ENCODE assay signal across 12 cellular contexts in the genomic region with DNA sequence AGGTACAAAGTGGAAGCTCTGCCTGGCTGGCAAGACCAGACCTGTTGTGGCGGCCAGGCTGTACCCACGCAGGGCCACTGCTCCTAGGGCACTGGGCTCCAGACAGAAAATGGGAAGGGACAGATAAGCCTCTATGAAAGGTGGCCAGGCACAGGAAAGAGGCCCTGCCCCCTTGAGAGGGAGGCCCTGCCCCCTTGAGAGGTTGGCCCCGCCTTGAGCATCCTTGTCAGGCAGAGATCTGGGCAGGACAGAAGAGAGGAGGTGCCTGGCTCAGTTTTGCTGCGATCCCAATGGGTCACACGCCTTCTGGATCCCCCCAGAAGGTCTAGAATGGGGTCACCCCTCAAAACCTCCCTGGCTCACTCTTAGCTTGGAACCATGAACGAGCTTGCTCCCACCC. TPM values are rescaled to one million over a fixed set of nuclear protein-coding genes. Genes with fewer than 3 reads are reported as not detected.
DNase-seq lines count a peak whose midpoint lies in the region; ATAC-seq, FAIRE-seq and TF ChIP-seq lines count a peak whose summit lies in the region.
"Had no signal": no experiment of that assay in that cellular context is flagged by ENCODE, and none has a peak within 500 bp of the region (broad histone marks: within the 10 kb centered on the region; RNA-seq: fewer than 3 reads in every experiment).

No MANE protein-coding gene starts in this region.

- TF ChIP-seq EP300 in K562 (IDR thresholded peaks at IDR 0.05; ENCODE audit: low read length), result no peak

- no peaks in the 10 kb centered on the region for H3K36me3 ChIP-seq in K562 (ENCODE audit: control insufficient read depth, insufficient read depth, low read length)
- no peaks in the 10 kb centered on the region for H3K36me3 ChIP-seq in rectal smooth muscle tissue (ENCODE audit: control insufficient read depth, insufficient read depth, low read length)
- H3K36me3 ChIP-seq: brain microvascular endothelial cell had no signal

- no peak overlapping the region for H3K4me2 ChIP-seq in K562 (ENCODE audit: insufficient read depth, low read length)

- POLR2A ChIA-PET in K562 (lab: Yijun Ruan, JAX), result interaction anchor here (0.6 to 0.7 kb wide), 2 partner anchors 14 to 17 kb away, joined by 3 read pairs; partner anchors contain the start of gene ECE1

- in situ Hi-C loops in K562 (cut with MboI), result no loop called here

- H2AFZ ChIP-seq in K562 (ENCODE audit: low read depth, low read length), result no peak overlapping the region

- peaks cover 12 to 22% of the 10 kb centered on the region in 2 experiments; a peak in 4 of 5 replicates for H3K4me1 ChIP-seq in K562 (replicated peaks in 1 of 2; ENCODE audit: control insufficient read depth in 2 of 2, insufficient read depth in 2 of 2, low read length in 2 of 2)
- H3K4me1 ChIP-seq in rectal smooth muscle tissue (ENCODE audit: control insufficient read depth, insufficient read depth, low read length), result peaks cover 61% of the 10 kb centered on the region

- CTCF ChIA-PET in K562 (lab: Yijun Ruan, JAX; ENCODE audit: low intra/inter-chr PET ratio), result no interaction called here

- no peaks in the 10 kb centered on the region for H3K9me1 ChIP-seq in K562 (ENCODE audit: control insufficient read depth, insufficient read depth, low read length)

- TF ChIP-seq RAD21 in K562 (CRISPR knock-in tag; conservative IDR thresholded peaks at IDR 0.05 in 1 of 2, IDR thresholded peaks at IDR 0.05 in 1 of 2), result no peak

- FAIRE-seq in K562 (lab: Jason Lieb, UNC), result peak; percentile 80
- no peak for FAIRE-seq in HTR-8/SVneo (lab: Jason Lieb, UNC)

- WGBS in K562 (ENCODE audit: insufficient coverage, low coverage, missing lambda C conversion rate), result 6% methylated on average over 6 of the region's 6 CpGs

- no TSS peak for BruUV-seq in K562 (replicated peaks; lab: Mats Ljungman, UMichigan)

- TF ChIP-seq CTCF in K562 (IDR thresholded peaks at IDR 0.05 in 2 of 3, conservative IDR thresholded peaks at IDR 0.05 in 1 of 3; ENCODE audit: insufficient read depth in 2 of 3, low read depth in 1 of 3, low read length in 3 of 3), result no peak

- H3K9ac ChIP-seq in K562 (ENCODE audit: insufficient read depth in 1 of 2, low read depth in 2 of 2, low read length in 2 of 2) (no peak overlapping the region), rectal smooth muscle tissue (ENCODE audit: low read length) (no peak overlapping the region)

- no peak for TF ChIP-seq POLR2A in K562 (conservative IDR thresholded peaks at IDR 0.05)

- H3K4me3 ChIP-seq in K562, result no peak overlapping the region
- no peak overlapping the region for H3K4me3 ChIP-seq in rectal smooth muscle tissue (ENCODE audit: low read length)

- ATAC-seq in K562, result peak; percentile 97

- H3K9me3 ChIP-seq in K562 (replicated peaks; ENCODE audit: control insufficient read depth, insufficient read depth, low read depth, low read length), result peaks cover 3% of the 10 kb centered on the region; the same call in 1 of the 2 replicates

- H3K27ac ChIP-seq in K562 (ENCODE audit: extremely low read depth, low read depth, low read length) (no peak overlapping the region), rectal smooth muscle tissue (ENCODE audit: low read depth, low read length) (peak overlapping the region; percentile 91)
- H3K27ac ChIP-seq: brain microvascular endothelial cell, VCaP had no signal

- no peaks in the 10 kb centered on the region for H3K79me2 ChIP-seq in K562 (ENCODE audit: control insufficient read depth, insufficient read depth, low read length)

- H4K20me1 ChIP-seq in K562 (replicated peaks; ENCODE audit: control insufficient read depth, insufficient read depth, low read length), result peaks cover 33% of the 10 kb centered on the region

- intact Hi-C loops in K562 (cut with micrococcal nuclease), result no loop called here

- DNase-seq in NCI-H1694 treated with DMSO at 0.1 percent for 48 hours (lab: John Stamatoyannopoulos, UW), result peak; percentile 25
- DNase-seq in NCI-H1694 (lab: John Stamatoyannopoulos, UW), result no peak
- peak; percentile 25 for DNase-seq in NCI-H69 (lab: John Stamatoyannopoulos, UW)
- DNase-seq in K562 (ENCODE audit: extremely low read depth in 1 of 4, low spot score in 3 of 4), result peak; percentile 66 to 81 (median 76)
- no peak for DNase-seq in germinal center (ENCODE audit: low spot score)
- DNase-seq in HTR-8/SVneo (ENCODE audit: insufficient read length, low spot score), result no peak
- no peak for DNase-seq in hepatic stellate cell (ENCODE audit: low spot score)
- DNase-seq: 8988T, brain microvascular endothelial cell, NCI-H774 had no signal

- H3K27me3 ChIP-seq in K562 (ENCODE audit: control insufficient read depth in 2 of 2, insufficient read depth in 2 of 2, low read length in 2 of 2), result no peaks in the 10 kb centered on the region
- no peaks in the 10 kb centered on the region for H3K27me3 ChIP-seq in rectal smooth muscle tissue (ENCODE audit: control insufficient read depth, insufficient read depth, low read length)
- H3K27me3 ChIP-seq: brain microvascular endothelial cell had no signal

TF ChIP-seq in K562, 482 proteins besides CTCF, POLR2A, EP300 and RAD21 (continues in another document):
- TF ChIP-seq RCOR1 (IDR thresholded peaks at IDR 0.05; ENCODE audit: borderline replicate concordance in 1 of 2, low read depth in 2 of 2, low read length in 2 of 2), result peak in 1 of 2 experiments; percentile 66; a peak in 2 of 4 replicates
- no peak for TF ChIP-seq DDX20 (tag; IDR thresholded peaks at IDR 0.05; ENCODE audit: low read depth)
- no peak for TF ChIP-seq FOSL1 (tag; conservative IDR thresholded peaks at IDR 0.05)
- TF ChIP-seq SMARCC2 (IDR thresholded peaks at IDR 0.05; ENCODE audit: low read depth), result no peak
- TF ChIP-seq ZBTB5 (IDR thresholded peaks at IDR 0.05), result no peak
- TF ChIP-seq NRF1 (conservative IDR thresholded peaks at IDR 0.05 in 1 of 2, IDR thresholded peaks at IDR 0.05 in 1 of 2), result peak; percentile 55 to 65; a peak in 3 of 4 replicates
- no peak for TF ChIP-seq NFIX (CRISPR knock-in tag; IDR thresholded peaks at IDR 0.05; ENCODE audit: low read depth)
- peak; percentile 61; the same call in 1 of the 2 replicates for TF ChIP-seq CTBP1 (IDR thresholded peaks at IDR 0.05; ENCODE audit: borderline replicate concordance)
- TF ChIP-seq KLF6 (CRISPR knock-in tag; IDR thresholded peaks at IDR 0.05; ENCODE audit: borderline replicate concordance), result no peak

RNA-seq across cellular contexts. Expression of gene ECE1, which starts 17.4 kb away (rescaled TPM):
- 46.9 and 72.4 TPM in 2 replicates for total RNA-seq in K562 (2011; cell fraction: chromatin; rRNA removed; ENCODE audit: low replicate concordance)
- total RNA-seq in K562 (2011; cell fraction: nucleolus; rRNA removed), result 41.5 and 47.5 TPM in 2 replicates
- 38.9 and 42.0 TPM in 2 replicates for total RNA-seq in K562 (2011; cell fraction: nucleoplasm; rRNA removed)
- total RNA-seq in K562 (2014; rRNA removed) (18.8 and 21.3 TPM in 2 replicates), K562 (2014; rRNA removed; fragmentation: Illumina TruSeq; extraction: Trizol) (11.0 and 14.5 TPM in 2 replicates), K562 (2015; rRNA removed; fragmentation: Illumina TruSeq; extraction: Trizol) (5.3 and 6.9 TPM in 2 replicates), K562 (2021) (31.6 and 34.8 TPM in 2 replicates)
- polyA plus RNA-seq in K562 (2011; rRNA removed) (10.3 and 26.8 TPM in 2 replicates), K562 (2014; fragmentation: Illumina TruSeq; extraction: Trizol) (29.7 and 30.8 TPM in 2 replicates), K562 (2014; fragmentation: Nextera tagmentation; extraction: Ambion mirVana) (under 1 TPM; 0.56 to 0.61 TPM), K562 (2014; rRNA removed) (10.1 and 12.1 TPM in 2 replicates)
- 5.5 and 9.8 TPM in 2 replicates for polyA plus RNA-seq in K562 (2011; cell fraction: cytosol; rRNA removed)
- polyA plus RNA-seq in K562 (2011; cell fraction: nucleus; rRNA removed), result 12.7 and 17.7 TPM in 2 replicates
- polyA plus RNA-seq in K562 (2012), result 20.2 and 46.9 TPM in 2 replicates
- polyA minus RNA-seq in K562 (2011; rRNA and poly(A)+ RNA removed), result 9.1 and 14.0 TPM in 2 replicates
- polyA minus RNA-seq in K562 (2011; cell fraction: cytosol; rRNA and poly(A)+ RNA removed), result 9.9 and 13.4 TPM in 2 replicates
- polyA minus RNA-seq in K562 (2011; cell fraction: nucleus; rRNA and poly(A)+ RNA removed), result 9.1 and 11.0 TPM in 2 replicates

Comparison
In these comparisons a context has a peak if more than half of its experiments do, and no peak if none do; other contexts are left out.
1. DNase-seq: peak in NCI-H1694 treated with DMSO at 0.1 percent for 48 hours (single experiment), NCI-H69 (single experiment) and K562 (4 of 4); none in NCI-H1694 (single experiment), germinal center (single experiment), HTR-8/SVneo (single experiment) and hepatic stellate cell (single experiment).